In genomic region chr10:73218466-73219191, GRCh38 we compare ENCODE assay signal across 9 cellular contexts. TPM values are rescaled to one million over a fixed set of nuclear protein-coding genes. Genes with fewer than 3 reads are reported as not detected.
DNase-seq lines count a peak whose midpoint lies in the region; ATAC-seq and TF ChIP-seq lines count a peak whose summit lies in the region.
"Had no signal": no experiment of that assay in that cellular context is flagged by ENCODE, and none has a peak within 500 bp of the region (broad histone marks: within the 10 kb centered on the region; RNA-seq: fewer than 3 reads in every experiment).

No MANE protein-coding gene starts in this region.

- WGBS in liver, result 85% methylated on average over 2 of the region's 2 CpGs

- no peak overlapping the region for H3K9ac ChIP-seq in liver (ENCODE audit: low read depth in 1 of 2, low read length in 2 of 2)

- H3K27ac ChIP-seq in WERI-Rb-1 (peak overlapping the region; percentile 10; the same call in 1 of the 2 replicates), liver (ENCODE audit: low read depth in 1 of 2, low read length in 2 of 2) (no peak overlapping the region)

- H3K36me3 ChIP-seq in WERI-Rb-1 (peaks cover 7% of the 10 kb centered on the region), liver (ENCODE audit: control insufficient read depth in 4 of 4, insufficient read depth in 3 of 4, low read depth in 1 of 4, low read length in 3 of 4) (peaks cover 0 to 16% (median 10%) of the 10 kb centered on the region in 4 donors)

- no peaks in the 10 kb centered on the region for H3K27me3 ChIP-seq in WERI-Rb-1 (ENCODE audit: insufficient read depth, low read depth, severe bottlenecking)
- no peaks in the 10 kb centered on the region for H3K27me3 ChIP-seq in liver (ENCODE audit: control insufficient read depth in 4 of 4, insufficient read depth in 4 of 4, low read length in 3 of 4)

- TF ChIP-seq CTCF in WERI-Rb-1 (IDR thresholded peaks at IDR 0.05; ENCODE audit: low read depth, low read length) (peak; percentile 44; the same call in 1 of the 2 replicates), liver (IDR thresholded peaks at IDR 0.05; ENCODE audit: low read depth, low read length, missing input control) (peak; percentile 33)

- peaks cover 0 to 7% (median 3%) of the 10 kb centered on the region in 4 donors for H3K4me1 ChIP-seq in liver (ENCODE audit: control insufficient read depth in 4 of 4, insufficient read depth in 4 of 4, low read length in 3 of 4)

- peak; percentile 35 to 77 for TF ChIP-seq RAD21 in liver (IDR thresholded peaks at IDR 0.05)

- no peak for ATAC-seq in GM21526 (IDR thresholded peaks at IDR 0.05; ENCODE audit: low FRiP score, unreplicated experiment)
- ATAC-seq in GM18858 (IDR thresholded peaks at IDR 0.05; ENCODE audit: unreplicated experiment), result no peak

- H3K4me3 ChIP-seq in WERI-Rb-1 (ENCODE audit: low read depth, low read length), result no peak overlapping the region
- no peak overlapping the region for H3K4me3 ChIP-seq in liver (ENCODE audit: low read depth in 1 of 3, low read length in 3 of 3)

- DNase-seq in DMS114 treated with DMSO at 0.1 percent for 48 hours (lab: John Stamatoyannopoulos, UW; ENCODE audit: unreplicated experiment) (peak; percentile 40), HuH-7.5 (ENCODE audit: low spot score) (peak; percentile 10), WERI-Rb-1 (no peak), NCI-H524 treated with DMSO at 0.1 percent for 48 hours (lab: John Stamatoyannopoulos, UW) (no peak), NOMO-1 (lab: John Stamatoyannopoulos, UW; ENCODE audit: unreplicated experiment in 2 of 2) (no peak)
- DNase-seq: naive B cell had no signal

- H3K9me3 ChIP-seq in WERI-Rb-1 (ENCODE audit: severe bottlenecking), result no peaks in the 10 kb centered on the region
- H3K9me3 ChIP-seq in liver (ENCODE audit: control insufficient read depth in 4 of 4, low read length in 3 of 4), result no peaks in the 10 kb centered on the region

TF ChIP-seq in liver, 16 proteins besides CTCF, POLR2A, EP300 and RAD21:
- no peak for TF ChIP-seq SP1 (IDR thresholded peaks at IDR 0.05)
- no peak for TF ChIP-seq GABPA (IDR thresholded peaks at IDR 0.05 in 1 of 2, conservative IDR thresholded peaks at IDR 0.05 in 1 of 2)
- no peak for TF ChIP-seq EGR1 (IDR thresholded peaks at IDR 0.05; ENCODE audit: low read depth in 2 of 2)
- no peak for TF ChIP-seq HNF4A (conservative IDR thresholded peaks at IDR 0.05)
- TF ChIP-seq, protein P1, sequence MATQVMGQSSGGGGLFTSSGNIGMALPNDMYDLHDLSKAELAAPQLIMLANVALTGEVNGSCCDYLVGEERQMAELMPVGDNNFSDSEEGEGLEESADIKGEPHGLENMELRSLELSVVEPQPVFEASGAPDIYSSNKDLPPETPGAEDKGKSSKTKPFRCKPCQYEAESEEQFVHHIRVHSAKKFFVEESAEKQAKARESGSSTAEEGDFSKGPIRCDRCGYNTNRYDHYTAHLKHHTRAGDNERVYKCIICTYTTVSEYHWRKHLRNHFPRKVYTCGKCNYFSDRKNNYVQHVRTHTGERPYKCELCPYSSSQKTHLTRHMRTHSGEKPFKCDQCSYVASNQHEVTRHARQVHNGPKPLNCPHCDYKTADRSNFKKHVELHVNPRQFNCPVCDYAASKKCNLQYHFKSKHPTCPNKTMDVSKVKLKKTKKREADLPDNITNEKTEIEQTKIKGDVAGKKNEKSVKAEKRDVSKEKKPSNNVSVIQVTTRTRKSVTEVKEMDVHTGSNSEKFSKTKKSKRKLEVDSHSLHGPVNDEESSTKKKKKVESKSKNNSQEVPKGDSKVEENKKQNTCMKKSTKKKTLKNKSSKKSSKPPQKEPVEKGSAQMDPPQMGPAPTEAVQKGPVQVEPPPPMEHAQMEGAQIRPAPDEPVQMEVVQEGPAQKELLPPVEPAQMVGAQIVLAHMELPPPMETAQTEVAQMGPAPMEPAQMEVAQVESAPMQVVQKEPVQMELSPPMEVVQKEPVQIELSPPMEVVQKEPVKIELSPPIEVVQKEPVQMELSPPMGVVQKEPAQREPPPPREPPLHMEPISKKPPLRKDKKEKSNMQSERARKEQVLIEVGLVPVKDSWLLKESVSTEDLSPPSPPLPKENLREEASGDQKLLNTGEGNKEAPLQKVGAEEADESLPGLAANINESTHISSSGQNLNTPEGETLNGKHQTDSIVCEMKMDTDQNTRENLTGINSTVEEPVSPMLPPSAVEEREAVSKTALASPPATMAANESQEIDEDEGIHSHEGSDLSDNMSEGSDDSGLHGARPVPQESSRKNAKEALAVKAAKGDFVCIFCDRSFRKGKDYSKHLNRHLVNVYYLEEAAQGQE (IDR thresholded peaks at IDR 0.05), result no peak
- TF ChIP-seq RXRA (IDR thresholded peaks at IDR 0.05), result no peak
- no peak for TF ChIP-seq ZBTB33 (IDR thresholded peaks at IDR 0.05)
- no peak for TF ChIP-seq YY1 (IDR thresholded peaks at IDR 0.05)
- no peak for TF ChIP-seq FOXA2 (IDR thresholded peaks at IDR 0.05)

RNA-seq across cellular contexts. Expression of gene DNAJC9, which starts 28.4 kb away (rescaled TPM):
- total RNA-seq in liver, result 10 to 100 TPM; 14.7 to 45.5 TPM
- polyA plus RNA-seq in liver, result 1 to 10 TPM; 4.1 to 5.1 TPM

RNA-seq across cellular contexts. Expression of gene MRPS16, which starts 33.8 kb away (rescaled TPM):
- total RNA-seq in liver, result 10 to 100 TPM; 34.2 to 39.5 TPM
- polyA plus RNA-seq in liver, result 10 to 100 TPM; 57.2 to 87.5 TPM

RNA-seq across cellular contexts. Expression of gene FAM149B1, which starts 50.7 kb away (rescaled TPM):
- 10 to 100 TPM; 10.9 to 12.9 TPM for total RNA-seq in liver
- 1 to 10 TPM; 7.3 TPM for polyA plus RNA-seq in liver

RNA-seq across cellular contexts. Expression of gene ECD, which starts 50.8 kb away (rescaled TPM):
- 10 to 100 TPM; 14.4 to 16.2 TPM for total RNA-seq in liver
- polyA plus RNA-seq in liver, result 1 to 10 TPM; 7.1 to 9.6 TPM

Comparison
In these comparisons a context has a peak if more than half of its experiments do, and no peak if none do; other contexts are left out.
1. DNase-seq: peak in DMS114 treated with DMSO at 0.1 percent for 48 hours (single experiment) and HuH-7.5 (single experiment); none in WERI-Rb-1 (single experiment), NCI-H524 treated with DMSO at 0.1 percent for 48 hours (single experiment) and NOMO-1 (0 of 2).